ENCODE assay signal across 10 cellular contexts in the genomic region with DNA sequence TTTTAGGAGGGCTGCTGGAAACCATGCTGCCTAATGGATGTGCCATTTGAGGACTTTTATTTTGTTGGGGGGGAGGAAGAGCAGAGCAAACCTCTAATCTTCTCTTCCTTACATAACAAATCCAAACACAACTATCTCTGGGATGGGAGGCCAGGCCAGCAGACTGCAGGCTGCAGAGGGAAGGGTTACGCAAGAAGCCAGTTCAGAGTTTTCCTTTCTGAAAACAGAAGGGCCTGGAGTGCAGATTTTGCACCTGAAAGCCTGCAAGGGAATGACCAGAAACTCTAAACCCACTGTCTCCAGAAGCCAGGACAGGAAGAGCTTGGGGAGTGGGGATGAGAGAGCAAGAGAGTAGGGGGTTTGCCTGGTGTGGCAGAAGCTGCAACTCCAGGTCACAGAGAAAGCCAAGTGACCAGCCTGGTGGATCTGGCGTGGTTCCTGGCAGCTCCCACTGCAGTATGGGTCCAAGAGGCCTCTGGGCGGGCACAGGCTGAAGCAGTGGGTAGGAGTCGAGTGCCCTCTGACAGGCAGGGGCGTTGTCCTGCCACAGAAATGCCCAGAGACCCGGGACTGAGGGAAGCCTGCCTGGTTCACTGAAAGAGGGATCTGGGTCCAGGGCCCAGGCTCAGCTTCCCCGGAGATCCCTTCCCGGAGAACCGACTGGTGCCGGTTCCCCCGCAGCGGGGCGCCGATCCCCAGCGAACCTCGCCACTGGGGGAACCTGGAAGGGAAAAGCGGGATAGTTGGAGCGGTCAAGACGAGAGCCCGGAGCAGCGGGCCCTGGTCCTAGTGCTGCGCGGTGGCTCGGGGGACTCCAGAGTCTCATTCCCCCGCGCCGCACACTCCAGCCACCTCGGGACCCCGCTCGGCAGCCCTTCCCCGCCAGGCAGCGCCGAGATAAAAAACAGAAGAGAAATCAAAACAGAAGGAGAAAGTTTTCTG. TPM values are rescaled to one million over a fixed set of nuclear protein-coding genes. Genes with fewer than 3 reads are reported as not detected.
DNase-seq lines count a peak whose midpoint lies in the region; ATAC-seq and TF ChIP-seq lines count a peak whose summit lies in the region.
"Had no signal": no experiment of that assay in that cellular context is flagged by ENCODE, and none has a peak within 500 bp of the region (broad histone marks: within the 10 kb centered on the region; RNA-seq: fewer than 3 reads in every experiment).

No MANE protein-coding gene starts in this region.

- WGBS in adrenal gland, 4 donors, result 61 to 70% (median 69%) methylated on average over 18 to 33 of the region's 33 CpGs
- WGBS in mesodermal cell (ENCODE audit: insufficient coverage in 2 of 2), 2 experiments, result 10 to 14% methylated on average over 21 to 28 of the region's 33 CpGs
- 33 to 35% methylated on average over 28 to 33 of the region's 33 CpGs for WGBS in thyroid gland, 2 donors

- no peak for TF ChIP-seq POLR2A in adrenal gland (IDR thresholded peaks at IDR 0.05)
- peak in 1 of 2 donors; percentile 85 for TF ChIP-seq POLR2A in thyroid gland (IDR thresholded peaks at IDR 0.05)

- DNase-seq in adrenal gland (peak in 2 of 7 donors; percentile 37 to 62), fibroblast of pulmonary artery (ENCODE audit: low read depth) (peak; percentile 37), thyroid gland (peak; percentile 89 to 91), cerebellar cortex (ENCODE audit: low spot score) (no peak), activated T-cell treated with anti-CD3 and anti-CD28 coated beads for 4 hours (no peak)
- DNase-seq in activated naive CD4-positive, alpha-beta T cell treated with anti-CD3 and anti-CD28 coated beads, Interleukin-2, amount 50 U/mL, for 72 hours (ENCODE audit: low spot score in 2 of 2), result no peak
- DNase-seq: activated CD4-positive, alpha-beta T cell treated with anti-CD3 and anti-CD28 coated beads for 4 hours; NCI-H1048 had no signal

- H3K27ac ChIP-seq in adrenal gland (peak overlapping the region in 3 of 5 donors; percentile 24 to 62 (median 54)), mesodermal cell (ENCODE audit: low read depth, low read length, severe bottlenecking) (no peak overlapping the region), thyroid gland (peak overlapping the region; percentile 75 to 98 (median 96))

- no peaks in the 10 kb centered on the region for H3K9me3 ChIP-seq in adrenal gland (replicated peaks in 1 of 3)
- H3K9me3 ChIP-seq in mesodermal cell (ENCODE audit: control insufficient read depth, low read length), result no peaks in the 10 kb centered on the region
- no peaks in the 10 kb centered on the region for H3K9me3 ChIP-seq in thyroid gland

- no peaks in the 10 kb centered on the region for H3K27me3 ChIP-seq in adrenal gland
- no peaks in the 10 kb centered on the region for H3K27me3 ChIP-seq in thyroid gland

- H3K36me3 ChIP-seq in adrenal gland (replicated peaks in 1 of 2), result no peaks in the 10 kb centered on the region
- H3K36me3 ChIP-seq in mesodermal cell (ENCODE audit: control insufficient read depth, insufficient read depth, low read length), result no peaks in the 10 kb centered on the region
- H3K36me3 ChIP-seq in thyroid gland, result no peaks in the 10 kb centered on the region

- intact Hi-C loops in adrenal gland (cut with DNase I), result loop anchor here (10.0 kb wide), 2 partner anchors 118 to 418 kb away; no protein-coding TSS in a partner anchor
- intact Hi-C loops in thyroid gland (cut with DNase I), result loop anchor here (10.0 kb wide), 1 partner anchor 932 kb away; a partner anchor contains a TSS

- peaks cover 0 to 6% of the 10 kb centered on the region in 2 donors for H3K36me3 Mint-ChIP-seq in activated naive CD4-positive, alpha-beta T cell treated with anti-CD3 and anti-CD28 coated beads, Interleukin-2, amount 50 U/mL, for 72 hours

- H3K27ac Mint-ChIP-seq in activated naive CD4-positive, alpha-beta T cell treated with anti-CD3 and anti-CD28 coated beads, Interleukin-2, amount 50 U/mL, for 72 hours, result no peak overlapping the region

- H3K9me3 Mint-ChIP-seq in activated naive CD4-positive, alpha-beta T cell treated with anti-CD3 and anti-CD28 coated beads, Interleukin-2, amount 50 U/mL, for 72 hours, result no peaks in the 10 kb centered on the region

- H3K4me3 ChIP-seq in adrenal gland, result peak overlapping the region in 1 of 4 donors; percentile 42
- H3K4me3 ChIP-seq in fibroblast of pulmonary artery (replicated peaks; ENCODE audit: low read depth, low read length), result no peak overlapping the region
- H3K4me3 ChIP-seq in mesodermal cell (ENCODE audit: extremely low read depth, insufficient read depth, low read length, poor library complexity, severe bottlenecking), result peak overlapping the region; percentile 34
- H3K4me3 ChIP-seq in thyroid gland (replicated peaks in 1 of 3), result peak overlapping the region in 2 of 3 donors; percentile 26

- TF ChIP-seq CTCF in adrenal gland (IDR thresholded peaks at IDR 0.05) (no peak), fibroblast of pulmonary artery (IDR thresholded peaks at IDR 0.05; ENCODE audit: low read length, missing control alignments) (no peak), thyroid gland (IDR thresholded peaks at IDR 0.05) (peak in 1 of 6 experiments; percentile 2)

- ATAC-seq in HG02840 (IDR thresholded peaks at IDR 0.05; ENCODE audit: low FRiP score, unreplicated experiment), result no peak
- ATAC-seq in activated naive CD4-positive, alpha-beta T cell treated with anti-CD3 and anti-CD28 coated beads, Interleukin-2, amount 50 U/mL, for 72 hours, result no peak

- H3K4me1 ChIP-seq in adrenal gland (replicated peaks in 1 of 2) (peaks cover 0 to 14% of the 10 kb centered on the region in 2 donors), mesodermal cell (ENCODE audit: control insufficient read depth, insufficient read depth, low read length, poor library complexity, severe bottlenecking) (no peaks in the 10 kb centered on the region), thyroid gland (peaks cover 43 to 75% of the 10 kb centered on the region in 2 donors)

RNA-seq across cellular contexts. Expression of a gene that starts 6.7 kb away (rescaled TPM):
- 10 to 100 TPM; 33.9 to 79.0 (median 47.5) TPM for total RNA-seq in adrenal gland
- polyA plus RNA-seq in adrenal gland, result 10 to 100 TPM in 2 of 3 donors, 1 to 10 TPM in 1; 7.5 to 16.3 (median 12.4) TPM
- 30.6 TPM for polyA plus RNA-seq in mesodermal cell (2013, experiment 1 of 2)
- 21.5 TPM for polyA plus RNA-seq in mesodermal cell (2013, experiment 2 of 2)
- 10 to 100 TPM; 34.4 to 46.1 (median 43.5) TPM for total RNA-seq in thyroid gland
- under 1 TPM in 1 of 2 donors, not detected in 1; 0.12 TPM for total RNA-seq in activated naive CD4-positive, alpha-beta T cell treated with anti-CD3 and anti-CD28 coated beads, Interleukin-2, amount 50 U/mL, for 72 hours

Comparison
In these comparisons a context has a peak if more than half of its experiments do, and no peak if none do; other contexts are left out.
1. DNase-seq: peak in fibroblast of pulmonary artery (single experiment) and thyroid gland (2 of 2); none in cerebellar cortex (single experiment), activated naive CD4-positive, alpha-beta T cell treated with anti-CD3 and anti-CD28 coated beads, Interleukin-2, amount 50 U/mL, for 72 hours (0 of 2) and activated T-cell treated with anti-CD3 and anti-CD28 coated beads for 4 hours (single experiment).
2. RNA of a gene that starts 6.7 kb away (total RNA-seq): 33.9 to 79.0 TPM in adrenal gland and 34.4 to 46.1 TPM in thyroid gland; 0.12 TPM in activated naive CD4-positive, alpha-beta T cell treated with anti-CD3 and anti-CD28 coated beads, Interleukin-2, amount 50 U/mL, for 72 hours; every median in the first group is over 10 times any median in the second.